Comparison of ENCODE assay signal across 28 cellular contexts in genomic region chr12:101628669-101629068, GRCh38. TPM values are rescaled to one million over a fixed set of nuclear protein-coding genes. Genes with fewer than 3 reads are reported as not detected.
"Had no signal": no experiment of that assay in that cellular context is flagged by ENCODE, and none has a peak within 500 bp of the region (broad histone marks: within the 10 kb centered on the region; RNA-seq: fewer than 3 reads in every experiment).

No MANE protein-coding gene starts in this region.

- H3K36me3 Mint-ChIP-seq: immature natural killer cell; mesothelial cell of epicardium; naive thymus-derived CD4-positive, alpha-beta T cell; natural killer cell treated with Interleukin-12 subunit alpha and Interleukin-12 subunit beta and Interleukin-15 and Interleukin-18, amount 100 ng/mL, for 72 hours had no signal

- H3K27ac ChIP-seq: left ventricle myocardium inferior, ovary, stomach, testis, thyroid gland, upper lobe of left lung had no signal

- H3K9me3 Mint-ChIP-seq: immature natural killer cell; mesothelial cell of epicardium; natural killer cell treated with Interleukin-12 subunit alpha and Interleukin-12 subunit beta and Interleukin-15 and Interleukin-18, amount 100 ng/mL, for 72 hours had no signal

- H3K4me3 Mint-ChIP-seq: immature natural killer cell; mesothelial cell of epicardium; naive thymus-derived CD4-positive, alpha-beta T cell; natural killer cell treated with Interleukin-12 subunit alpha and Interleukin-12 subunit beta and Interleukin-15 and Interleukin-18, amount 100 ng/mL, for 72 hours; stimulated activated naive B cell treated with anti-CD40 and anti-IgM and Interleukin-4, amounts not matched to agents 10 μg/mL and 1 μg/mL and 100 μg/mL, for 72 hours had no signal

- DNase-seq: hypothalamus; immature natural killer cell; kidney; left ventricle myocardium inferior; mesendoderm; naive thymus-derived CD4-positive, alpha-beta T cell; ovary; retina; right cardiac atrium; stimulated activated CD4-positive, alpha-beta T cell treated with anti-CD3 and anti-CD28 coated beads, Interleukin-12 subunit alpha, Interleukin-12 subunit beta, amount 100 ng/mL, for 4 hours; stimulated activated CD4-positive, alpha-beta T cell treated with anti-CD3 and anti-CD28 coated beads, Interleukin-15, amount 100 ng/mL, for 24 hours; stimulated activated CD4-positive, alpha-beta T cell treated with anti-CD3 and anti-CD28 coated beads, Interleukin-2, amount 100 ng/mL, for 24 hours; stimulated activated CD4-positive, alpha-beta T cell treated with anti-CD3 and anti-CD28 coated beads, Interleukin-4, amount 100 ng/mL, for 1 hour; stimulated activated naive B cell treated with anti-CD40 and anti-IgM and Interleukin-4, amounts not matched to agents 10 μg/mL and 1 μg/mL and 100 μg/mL, for 72 hours; stimulated activated naive CD8-positive, alpha-beta T cell treated with anti-CD3 and anti-CD28 coated beads, Interleukin-15, Interleukin-2, amounts not matched to agents 100 U/mL and 50 U/mL, for 24 hours; stomach; testis; thyroid gland; transverse colon; upper lobe of left lung had no signal

- ATAC-seq: naive thymus-derived CD4-positive, alpha-beta T cell; natural killer cell treated with Interleukin-12 subunit alpha and Interleukin-12 subunit beta and Interleukin-15 and Interleukin-18, amount 100 ng/mL, for 72 hours; right cardiac atrium; sciatic nerve; stimulated activated naive B cell treated with anti-CD40 and anti-IgM and Interleukin-4, amounts not matched to agents 10 μg/mL and 1 μg/mL and 100 μg/mL, for 72 hours; stimulated activated naive CD8-positive, alpha-beta T cell treated with anti-CD3 and anti-CD28 coated beads, Interleukin-15, Interleukin-2, amounts not matched to agents 100 U/mL and 50 U/mL, for 24 hours had no signal

- H3K27me3 ChIP-seq: ovary, stomach, testis, thyroid gland, upper lobe of left lung had no signal

- H3K9me3 ChIP-seq: left ventricle myocardium inferior, ovary, stomach, testis, thyroid gland, transverse colon, upper lobe of left lung had no signal

- H3K4me1 Mint-ChIP-seq: immature natural killer cell, mesothelial cell of epicardium had no signal

- H3K4me1 ChIP-seq: left ventricle myocardium inferior, stomach, testis, thyroid gland, upper lobe of left lung had no signal

- H3K36me3 ChIP-seq: left ventricle myocardium inferior, ovary, stomach, thyroid gland, transverse colon, upper lobe of left lung had no signal

- H3K4me3 ChIP-seq: left ventricle myocardium inferior, lung, ovary, stomach, testis, thyroid gland, transverse colon, upper lobe of left lung had no signal

- H3K27ac Mint-ChIP-seq: immature natural killer cell; mesothelial cell of epicardium; naive thymus-derived CD4-positive, alpha-beta T cell; natural killer cell treated with Interleukin-12 subunit alpha and Interleukin-12 subunit beta and Interleukin-15 and Interleukin-18, amount 100 ng/mL, for 72 hours; progenitor cell of endocrine pancreas; stimulated activated naive B cell treated with anti-CD40 and anti-IgM and Interleukin-4, amounts not matched to agents 10 μg/mL and 1 μg/mL and 100 μg/mL, for 72 hours had no signal

- H3K27me3 Mint-ChIP-seq: stimulated activated naive B cell treated with anti-CD40 and anti-IgM and Interleukin-4, amounts not matched to agents 10 μg/mL and 1 μg/mL and 100 μg/mL, for 72 hours had no signal

RNA-seq across cellular contexts. Expression of gene MYBPC1, which starts 33.9 kb away (rescaled TPM):
- total RNA-seq: kidney; lung; mesothelial cell of epicardium; mononuclear cell; naive thymus-derived CD4-positive, alpha-beta T cell; natural killer cell treated with Interleukin-12 subunit alpha and Interleukin-12 subunit beta and Interleukin-15 and Interleukin-18, amount 100 ng/mL, for 72 hours; omental fat pad; progenitor cell of endocrine pancreas had no signal
- polyA plus RNA-seq: immature natural killer cell; naive thymus-derived CD4-positive, alpha-beta T cell; neural cell; ovary had no signal
